Comparison of ENCODE assay signal across 19 cellular contexts in genomic region chr14:67859169-67859749, GRCh38.
"Had no signal": no experiment of that assay in that cellular context is flagged by ENCODE, and none has a peak within 500 bp of the region (broad histone marks: within the 10 kb centered on the region; RNA-seq: fewer than 3 reads in every experiment).

No MANE protein-coding gene starts in this region.

- H3K27ac ChIP-seq: foreskin keratinocyte, psoas muscle, spleen, tibial artery, upper lobe of left lung, vagina had no signal

- H3K36me3 ChIP-seq: neutrophil, tibial artery, upper lobe of left lung, vagina had no signal

- H3K27me3 ChIP-seq: foreskin keratinocyte, neutrophil, spleen, tibial artery, upper lobe of left lung, vagina had no signal

- FAIRE-seq: islet of Langerhans had no signal

- H3K9me3 ChIP-seq: neutrophil, psoas muscle, spleen, tibial artery, upper lobe of left lung, vagina had no signal

- H3K4me1 ChIP-seq: foreskin keratinocyte, psoas muscle, tibial artery, vagina had no signal

- ATAC-seq: foreskin keratinocyte; naive thymus-derived CD4-positive, alpha-beta T cell; psoas muscle; sciatic nerve; stimulated activated memory B cell treated with anti-CD40 and anti-IgM and Interleukin-4, amounts not matched to agents 10 μg/mL and 1 μg/mL and 100 μg/mL, for 72 hours had no signal

- H3K4me3 ChIP-seq: psoas muscle, spleen, tibial artery, upper lobe of left lung, vagina had no signal

- DNase-seq: erythroblast; foreskin keratinocyte; head of caudate nucleus; hippocampal formation; kidney glomerular epithelial cell; mammary epithelial cell; naive thymus-derived CD4-positive, alpha-beta T cell; psoas muscle; stimulated activated CD4-positive, alpha-beta T cell treated with anti-CD3 and anti-CD28 coated beads, Interleukin-15, amount 100 ng/mL, for 24 hours; stimulated activated CD4-positive, alpha-beta T cell treated with anti-CD3 and anti-CD28 coated beads, Interleukin-1b, Interleukin-23, amount 100 ng/mL, for 48 hours; stimulated activated CD4-positive, alpha-beta T cell treated with anti-CD3 and anti-CD28 coated beads, Interleukin-4, amount 100 ng/mL, for 24 hours; tibial artery; upper lobe of left lung had no signal
